In the genomic region with DNA sequence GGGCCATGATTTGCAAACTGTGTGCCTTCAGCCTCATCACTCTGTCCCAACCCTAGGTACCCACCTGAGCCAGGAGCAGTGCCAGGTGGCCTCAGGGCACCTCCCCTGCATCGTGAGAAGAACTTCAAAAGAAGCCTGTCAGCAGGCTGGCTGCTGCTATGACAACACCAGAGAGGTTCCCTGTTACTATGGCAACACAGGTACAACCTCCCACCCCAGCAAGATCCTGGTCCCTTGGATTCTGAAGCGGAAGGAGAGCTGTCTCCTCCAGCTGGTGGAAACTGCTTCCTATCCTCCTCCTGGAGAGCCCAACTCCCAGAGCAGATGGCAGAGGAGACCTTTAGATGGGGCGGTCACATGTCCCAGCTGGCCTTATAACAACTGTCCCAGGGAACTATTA, we compare ENCODE assay signal across 16 cellular contexts. TPM values are rescaled to one million over a fixed set of nuclear protein-coding genes. Genes with fewer than 3 reads are reported as not detected.
DNase-seq lines count a peak whose midpoint lies in the region; ATAC-seq and TF ChIP-seq lines count a peak whose summit lies in the region.
"Had no signal": no experiment of that assay in that cellular context is flagged by ENCODE, and none has a peak within 500 bp of the region (broad histone marks: within the 10 kb centered on the region; RNA-seq: fewer than 3 reads in every experiment).

No MANE protein-coding gene starts in this region.

- no peaks in the 10 kb centered on the region for H3K9me3 Mint-ChIP-seq in natural killer cell
- H3K9me3 Mint-ChIP-seq: nephron progenitor cell had no signal

- H3K27me3 ChIP-seq in H7 (ENCODE audit: control insufficient read depth, insufficient read depth, low read length), result no peaks in the 10 kb centered on the region
- H3K27me3 ChIP-seq in lower lobe of right lung (ENCODE audit: low read depth), result no peaks in the 10 kb centered on the region
- H3K27me3 ChIP-seq: brain microvascular endothelial cell had no signal

- H3K4me3 ChIP-seq in H7 (ENCODE audit: insufficient read depth, low read depth, low read length), result no peak overlapping the region
- H3K4me3 ChIP-seq in lower lobe of right lung, result no peak overlapping the region

- no peak overlapping the region for H3K27ac Mint-ChIP-seq in natural killer cell
- H3K27ac Mint-ChIP-seq: nephron progenitor cell had no signal

- ATAC-seq in lower lobe of right lung (no peak), natural killer cell (no peak), HG03097 (IDR thresholded peaks at IDR 0.05; ENCODE audit: low FRiP score, unreplicated experiment) (no peak)

- peaks cover 0 to 4% of the 10 kb centered on the region in 2 donors for H3K27me3 Mint-ChIP-seq in natural killer cell (ENCODE audit: low read depth in 2 of 2)

- peak; percentile 78 for DNase-seq in DMS 273 treated with DMSO at 0.1 percent for 48 hours (lab: John Stamatoyannopoulos, UW)
- peak; percentile 73 for DNase-seq in H7
- peak; percentile 52 to 88 for DNase-seq in NCI-H524 (lab: John Stamatoyannopoulos, UW)
- DNase-seq in lower lobe of right lung, result peak; percentile 14
- no peak for DNase-seq in superior temporal gyrus (ENCODE audit: extremely low spot score)
- no peak for DNase-seq in 8988T
- no peak for DNase-seq in natural killer cell
- DNase-seq: activated CD4-positive, alpha-beta T cell treated with anti-CD3 and anti-CD28 coated beads, Interleukin-2, amount 50 U/mL, for 4 hours; brain microvascular endothelial cell; HCEC 1CT; kidney glomerular epithelial cell; nephron progenitor cell had no signal

- TF ChIP-seq CTCF in lower lobe of right lung (IDR thresholded peaks at IDR 0.05) (no peak), natural killer cell (IDR thresholded peaks at IDR 0.05) (no peak)

- H3K9me3 ChIP-seq in lower lobe of right lung, result no peaks in the 10 kb centered on the region

- no peak overlapping the region for H3K4me3 Mint-ChIP-seq in natural killer cell
- H3K4me3 Mint-ChIP-seq: nephron progenitor cell had no signal

- H3K36me3 ChIP-seq in H7 (replicated peaks; ENCODE audit: control insufficient read depth, insufficient read depth, low read length) (no peaks in the 10 kb centered on the region), lower lobe of right lung (peaks cover 1% of the 10 kb centered on the region)
- H3K36me3 ChIP-seq: brain microvascular endothelial cell had no signal

- peaks cover 0 to 4% of the 10 kb centered on the region in 2 donors for H3K4me1 Mint-ChIP-seq in natural killer cell

- no peaks in the 10 kb centered on the region for H3K36me3 Mint-ChIP-seq in natural killer cell

- H3K4me1 ChIP-seq in lower lobe of right lung, result peaks cover 19% of the 10 kb centered on the region

- intact Hi-C loops in lower lobe of right lung (cut with DNase I), result no loop called here
- intact Hi-C loops in natural killer cell (cut with micrococcal nuclease), result no loop called here

- no peak overlapping the region for H3K27ac ChIP-seq in lower lobe of right lung
- H3K27ac ChIP-seq: brain microvascular endothelial cell had no signal

RNA-seq across cellular contexts. Expression of gene ZP1, which starts 2.9 kb away (rescaled TPM):
- total RNA-seq in H7 (2014; rRNA removed; shearing (Covaris generic)), result not detected in 2 replicates
- not detected for total RNA-seq in lower lobe of right lung
- under 1 TPM in 1 of 3 donors, not detected in 2; 0.35 TPM for total RNA-seq in natural killer cell
- total RNA-seq: glomerular endothelial cell, skeletal muscle tissue, temporal lobe had no signal

RNA-seq across cellular contexts. Expression of gene PTGDR2, which starts 14.5 kb away (rescaled TPM):
- total RNA-seq in H7 (2014; rRNA removed; shearing (Covaris generic)), result 0.03 and 0.44 TPM in 2 replicates
- 0.86 TPM for total RNA-seq in lower lobe of right lung
- 10 to 100 TPM in 1 of 3 donors, 1 to 10 TPM in 1, under 1 TPM in 1; 0.66 to 12.4 (median 1.7) TPM for total RNA-seq in natural killer cell
- total RNA-seq: glomerular endothelial cell had no signal

RNA-seq across cellular contexts. Expression of gene CCDC86, which starts 28.4 kb away (rescaled TPM):
- total RNA-seq in H7 (2014; rRNA removed; shearing (Covaris generic)), result 17.6 and 19.4 TPM in 2 replicates
- 12.6 TPM for total RNA-seq in lower lobe of right lung
- 10 to 100 TPM; 10.6 to 12.5 (median 10.7) TPM for total RNA-seq in natural killer cell

RNA-seq across cellular contexts. Expression of gene PRPF19, which starts 36.1 kb away (rescaled TPM):
- total RNA-seq in H7 (2014; rRNA removed; shearing (Covaris generic)), result 93.8 and 123 TPM in 2 replicates
- total RNA-seq in lower lobe of right lung (58.1 TPM), natural killer cell (10 to 100 TPM; 61.0 to 69.7 (median 67.5) TPM)

RNA-seq across cellular contexts. Expression of gene TMEM109, which starts 43.7 kb away (rescaled TPM):
- total RNA-seq in H7 (2014; rRNA removed; shearing (Covaris generic)), result 30.6 and 35.1 TPM in 2 replicates
- 142 TPM for total RNA-seq in lower lobe of right lung
- total RNA-seq in natural killer cell, result 100 to 1,000 TPM in 1 of 3 donors, 10 to 100 TPM in 2; 89.3 to 102 (median 96.8) TPM

Comparison
In these comparisons a context has a peak if more than half of its experiments do, and no peak if none do; other contexts are left out.
1. DNase-seq: peak in DMS 273 treated with DMSO at 0.1 percent for 48 hours (single experiment), H7 (single experiment), NCI-H524 (2 of 2) and lower lobe of right lung (single experiment); none in superior temporal gyrus (single experiment), 8988T (single experiment) and natural killer cell (single experiment).